In genomic region chr6:89257346-89257745, GRCh38 we compare ENCODE assay signal across 30 cellular contexts. TPM values are rescaled to one million over a fixed set of nuclear protein-coding genes. Genes with fewer than 3 reads are reported as not detected.
"Had no signal": no experiment of that assay in that cellular context is flagged by ENCODE, and none has a peak within 500 bp of the region (broad histone marks: within the 10 kb centered on the region; RNA-seq: fewer than 3 reads in every experiment).

No MANE protein-coding gene starts in this region.

- H3K4me1 Mint-ChIP-seq: activated CD4-positive, alpha-beta T cell treated with anti-CD3 and anti-CD28 coated beads, Interleukin-2, amount 10 ng/mL, durations not matched to agents 7 days and 5 days; activated naive CD4-positive, alpha-beta T cell treated with anti-CD3 and anti-CD28 coated beads, Interleukin-2, amount 10 ng/mL, durations not matched to agents 7 days and 5 days had no signal

- H3K4me3 ChIP-seq: ascending aorta, breast epithelium, cardiac muscle cell, colonic mucosa, gastrocnemius medialis, heart left ventricle had no signal

- H3K4me3 Mint-ChIP-seq: activated CD4-positive, alpha-beta T cell treated with anti-CD3 and anti-CD28 coated beads, Interleukin-2, amount 10 ng/mL, durations not matched to agents 7 days and 5 days; activated CD8-positive, alpha-beta T cell treated with anti-CD3 and anti-CD28 coated beads for 36 hours; activated naive CD4-positive, alpha-beta T cell treated with anti-CD3 and anti-CD28 coated beads, Interleukin-2, amount 10 ng/mL, durations not matched to agents 7 days and 5 days; activated naive CD8-positive, alpha-beta T cell treated with anti-CD3 and anti-CD28 coated beads, Interleukin-2, amount 10 ng/mL, durations not matched to agents 7 days and 5 days; activated T-cell treated with anti-CD3 and anti-CD28 coated beads, Interleukin-2, amount 50 U/mL, for 24 hours; activated T-cell treated with anti-CD3 and anti-CD28 coated beads, Interleukin-2, amount 50 U/mL, for 72 hours; brain had no signal

- H3K4me1 ChIP-seq: ascending aorta, breast epithelium, colonic mucosa, foreskin keratinocyte, gastrocnemius medialis had no signal

- H3K27ac Mint-ChIP-seq: activated CD4-positive, alpha-beta T cell treated with anti-CD3 and anti-CD28 coated beads, Interleukin-2, amount 10 ng/mL, durations not matched to agents 7 days and 5 days; activated CD8-positive, alpha-beta T cell treated with anti-CD3 and anti-CD28 coated beads for 36 hours; activated naive CD4-positive, alpha-beta T cell treated with anti-CD3 and anti-CD28 coated beads, Interleukin-2, amount 10 ng/mL, durations not matched to agents 7 days and 5 days; activated naive CD4-positive, alpha-beta T cell treated with anti-CD3 and anti-CD28 coated beads, Interleukin-2, amount 50 U/mL, for 72 hours; activated naive CD8-positive, alpha-beta T cell treated with anti-CD3 and anti-CD28 coated beads, Interleukin-2, amount 10 ng/mL, durations not matched to agents 7 days and 5 days; activated T-cell treated with anti-CD3 and anti-CD28 coated beads, Interleukin-2, amount 50 U/mL, for 24 hours; activated T-cell treated with anti-CD3 and anti-CD28 coated beads, Interleukin-2, amount 50 U/mL, for 72 hours; brain had no signal

- H3K9me3 Mint-ChIP-seq: activated CD4-positive, alpha-beta T cell treated with anti-CD3 and anti-CD28 coated beads, Interleukin-2, amount 10 ng/mL, durations not matched to agents 7 days and 5 days; activated CD8-positive, alpha-beta T cell treated with anti-CD3 and anti-CD28 coated beads for 36 hours; activated naive CD4-positive, alpha-beta T cell treated with anti-CD3 and anti-CD28 coated beads, Interleukin-2, amount 10 ng/mL, durations not matched to agents 7 days and 5 days; activated naive CD4-positive, alpha-beta T cell treated with anti-CD3 and anti-CD28 coated beads, Interleukin-2, amount 50 U/mL, for 72 hours; activated naive CD8-positive, alpha-beta T cell treated with anti-CD3 and anti-CD28 coated beads, Interleukin-2, amount 10 ng/mL, durations not matched to agents 7 days and 5 days; activated T-cell treated with anti-CD3 and anti-CD28 coated beads, Interleukin-2, amount 50 U/mL, for 24 hours; activated T-cell treated with anti-CD3 and anti-CD28 coated beads, Interleukin-2, amount 50 U/mL, for 72 hours; brain had no signal

- DNase-seq: activated CD4-positive, alpha-beta T cell treated with anti-CD3 and anti-CD28 coated beads for 1 hour; activated CD4-positive, alpha-beta T cell treated with anti-CD3 and anti-CD28 coated beads for 4 hours; activated CD4-positive, alpha-beta T cell treated with anti-CD3 and anti-CD28 coated beads, Interleukin-2, amount 10 ng/mL, durations not matched to agents 7 days and 5 days; activated CD4-positive, alpha-beta T cell treated with anti-CD3 and anti-CD28 coated beads, Interleukin-2, amount 50 U/mL, for 4 hours; activated CD8-positive, alpha-beta T cell treated with anti-CD3 and anti-CD28 coated beads for 36 hours; activated gamma-delta T cell; activated naive CD4-positive, alpha-beta T cell; activated naive CD4-positive, alpha-beta T cell treated with anti-CD3 and anti-CD28 coated beads, Interleukin-2, amount 10 ng/mL, durations not matched to agents 7 days and 5 days; activated naive CD8-positive, alpha-beta T cell treated with anti-CD3 and anti-CD28 coated beads, Interleukin-2, amount 10 ng/mL, durations not matched to agents 7 days and 5 days; activated T-cell treated with anti-CD3 and anti-CD28 coated beads, Interleukin-2, amount 50 U/mL, for 24 hours; activated T-cell treated with anti-CD3 and anti-CD28 coated beads, Interleukin-2, amount 50 U/mL, for 72 hours; central memory CD4-positive, alpha-beta T cell; cerebellar nuclear complex; colonic mucosa; effector CD8-positive, alpha-beta T cell; foreskin keratinocyte; gastrocnemius medialis; glutamatergic neuron; heart left ventricle; T-helper 2 cell had no signal

- H3K27me3 Mint-ChIP-seq: activated CD8-positive, alpha-beta T cell treated with anti-CD3 and anti-CD28 coated beads for 36 hours; activated T-cell treated with anti-CD3 and anti-CD28 coated beads, Interleukin-2, amount 50 U/mL, for 24 hours had no signal

- H3K9me3 ChIP-seq: ascending aorta, breast epithelium, colonic mucosa, gastrocnemius medialis, heart left ventricle had no signal

- H3K36me3 ChIP-seq: ascending aorta, breast epithelium, cardiac muscle cell, colonic mucosa, gastrocnemius medialis, heart left ventricle had no signal

- H3K27me3 ChIP-seq: ascending aorta, breast epithelium, cardiac muscle cell, colonic mucosa, foreskin keratinocyte, gastrocnemius medialis, heart left ventricle had no signal

- H3K36me3 Mint-ChIP-seq: activated naive CD4-positive, alpha-beta T cell treated with anti-CD3 and anti-CD28 coated beads, Interleukin-2, amount 10 ng/mL, durations not matched to agents 7 days and 5 days; activated naive CD4-positive, alpha-beta T cell treated with anti-CD3 and anti-CD28 coated beads, Interleukin-2, amount 50 U/mL, for 72 hours; activated naive CD8-positive, alpha-beta T cell treated with anti-CD3 and anti-CD28 coated beads, Interleukin-2, amount 10 ng/mL, durations not matched to agents 7 days and 5 days; brain had no signal

- H3K27ac ChIP-seq: ascending aorta, breast epithelium, cardiac muscle cell, colonic mucosa, epithelial cell of prostate, foreskin keratinocyte, gastrocnemius medialis, heart left ventricle had no signal

RNA-seq across cellular contexts. Expression of gene GABRR1, which starts 40.2 kb away (rescaled TPM):
- total RNA-seq: activated CD4-positive, alpha-beta T cell treated with anti-CD3 and anti-CD28 coated beads, Interleukin-2, amount 10 ng/mL, durations not matched to agents 7 days and 5 days; activated CD8-positive, alpha-beta memory T cell treated with anti-CD3 and anti-CD28 coated beads for 36 hours; activated CD8-positive, alpha-beta T cell treated with anti-CD3 and anti-CD28 coated beads for 36 hours; activated naive CD4-positive, alpha-beta T cell treated with anti-CD3 and anti-CD28 coated beads, Interleukin-2, amount 50 U/mL, for 72 hours; activated naive CD8-positive, alpha-beta T cell treated with anti-CD3 and anti-CD28 coated beads, Interleukin-2, amount 10 ng/mL, durations not matched to agents 7 days and 5 days; activated T-cell treated with anti-CD3 and anti-CD28 coated beads, Interleukin-2, amount 50 U/mL, for 72 hours; ascending aorta; breast epithelium; cardiac muscle cell; dermis microvascular lymphatic vessel endothelial cell; endothelial cell of umbilical vein; foreskin keratinocyte; heart left ventricle; T-helper 1 cell treated with Interleukin-12 subunit alpha and Interleukin-12 subunit beta and Interleukin-4 antibody, amounts not matched to agents 30 ng/mL and 1 ng/mL, for 36 hours had no signal

RNA-seq across cellular contexts. Expression of gene GABRR2, which starts 57.8 kb away (rescaled TPM):
- total RNA-seq: foreskin keratinocyte had no signal
